Comparison of ENCODE assay signal across 26 cellular contexts in the genomic region with DNA sequence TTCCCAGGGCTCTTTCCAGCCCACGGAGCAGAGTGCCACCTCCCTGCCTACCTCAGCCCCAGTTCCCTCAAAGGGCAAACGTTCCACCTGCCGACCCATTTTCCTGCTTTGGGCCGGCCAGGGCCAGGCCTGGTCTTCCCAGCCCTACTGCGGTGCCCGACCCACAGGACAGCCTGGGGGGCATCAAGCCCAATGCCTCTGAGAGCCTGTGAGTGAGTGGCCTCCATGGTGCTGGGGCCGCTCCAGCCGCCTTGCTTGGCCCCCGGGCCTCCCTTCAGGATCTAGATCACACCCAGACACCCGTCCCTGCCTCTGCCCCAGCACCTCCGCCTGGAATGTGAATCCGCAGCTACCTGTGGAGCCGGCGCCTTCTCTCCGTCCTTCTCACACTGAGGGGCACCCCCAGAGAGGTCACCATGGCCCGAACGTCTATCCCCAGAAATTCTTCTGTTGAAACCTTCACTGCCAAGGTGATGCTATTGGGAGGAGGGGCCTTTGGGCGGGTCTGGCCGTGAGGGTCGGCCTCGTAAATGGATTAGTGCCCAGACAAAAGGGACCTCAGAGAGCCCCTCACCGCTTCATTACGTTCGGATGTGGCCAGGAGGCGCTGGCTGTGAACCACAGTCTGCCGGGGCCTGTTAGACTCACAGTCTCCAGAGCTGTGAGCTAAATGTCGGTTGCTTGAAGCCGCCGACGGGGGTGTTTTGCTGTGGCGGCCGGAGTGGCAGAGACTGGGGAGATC. TPM values are rescaled to one million over a fixed set of nuclear protein-coding genes. Genes with fewer than 3 reads are reported as not detected.
DNase-seq lines count a peak whose midpoint lies in the region; ATAC-seq and TF ChIP-seq lines count a peak whose summit lies in the region.
"Had no signal": no experiment of that assay in that cellular context is flagged by ENCODE, and none has a peak within 500 bp of the region (broad histone marks: within the 10 kb centered on the region; RNA-seq: fewer than 3 reads in every experiment).

No MANE protein-coding gene starts in this region.

- TF ChIP-seq CTCF in chondrocyte (IDR thresholded peaks at IDR 0.05) (no peak), spleen (IDR thresholded peaks at IDR 0.05 in 8 of 11, conservative IDR thresholded peaks at IDR 0.05 in 3 of 11) (no peak), body of pancreas (IDR thresholded peaks at IDR 0.05) (no peak)

- H3K4me1 Mint-ChIP-seq in chondrocyte (ENCODE audit: low read depth): no peaks in the 10 kb centered on the region

- TF ChIP-seq POLR2A in spleen (IDR thresholded peaks at IDR 0.05) (no peak), body of pancreas (IDR thresholded peaks at IDR 0.05) (no peak)

- H3K27me3 Mint-ChIP-seq in chondrocyte (ENCODE audit: low read depth): peaks cover 41% of the 10 kb centered on the region

- ATAC-seq in HG02885 (IDR thresholded peaks at IDR 0.05; ENCODE audit: poor library complexity, unreplicated experiment): no peak
- no peak for ATAC-seq in body of pancreas
- ATAC-seq: naive thymus-derived CD4-positive, alpha-beta T cell had no signal

- H3K36me3 Mint-ChIP-seq in chondrocyte (ENCODE audit: low read depth): peaks cover 1% of the 10 kb centered on the region
- H3K36me3 Mint-ChIP-seq: CD4-positive, CD25-positive, alpha-beta regulatory T cell; mesothelial cell of epicardium; naive thymus-derived CD4-positive, alpha-beta T cell had no signal

- WGBS in spleen, 5 donors: 84 to 88% (median 87%) methylated on average over 23 to 32 of the region's 32 CpGs
- WGBS in body of pancreas, 2 donors: 83 to 86% methylated on average over 20 to 25 of the region's 32 CpGs

- H3K4me3 ChIP-seq in spleen (no peak overlapping the region), body of pancreas (no peak overlapping the region)
- H3K4me3 ChIP-seq: left ventricle myocardium inferior had no signal

- H3K27ac Mint-ChIP-seq in chondrocyte (ENCODE audit: unreplicated experiment): no peak overlapping the region
- H3K27ac Mint-ChIP-seq: CD4-positive, CD25-positive, alpha-beta regulatory T cell; mesothelial cell of epicardium had no signal

- peaks cover 0 to 5% (median 0%) of the 10 kb centered on the region in 6 donors for H3K4me1 ChIP-seq in spleen
- H3K4me1 ChIP-seq in body of pancreas: peaks cover 12% of the 10 kb centered on the region
- H3K4me1 ChIP-seq: left ventricle myocardium inferior had no signal

- peaks cover 0 to 26% (median 0%) of the 10 kb centered on the region in 7 donors for H3K27me3 ChIP-seq in spleen (replicated peaks in 1 of 7)
- H3K27me3 ChIP-seq in body of pancreas: peaks cover 0 to 4% of the 10 kb centered on the region in 2 donors

- H3K4me3 Mint-ChIP-seq in chondrocyte (ENCODE audit: unreplicated experiment): no peak overlapping the region
- H3K4me3 Mint-ChIP-seq: CD4-positive, CD25-positive, alpha-beta regulatory T cell; mesothelial cell of epicardium; naive thymus-derived CD4-positive, alpha-beta T cell had no signal

- H3K36me3 ChIP-seq in spleen (no peaks in the 10 kb centered on the region), body of pancreas (replicated peaks in 1 of 2; ENCODE audit: insufficient read depth in 1 of 2, low read depth in 2 of 2) (no peaks in the 10 kb centered on the region)
- H3K36me3 ChIP-seq: left ventricle myocardium inferior had no signal

- intact Hi-C loops in spleen (cut with DNase I; ENCODE audit: low total_unique reads): no loop called here
- intact Hi-C loops in body of pancreas (cut with DNase I): no loop called here

- H3K9me3 Mint-ChIP-seq in chondrocyte (ENCODE audit: low read depth): no peaks in the 10 kb centered on the region
- H3K9me3 Mint-ChIP-seq: CD4-positive, CD25-positive, alpha-beta regulatory T cell; mesothelial cell of epicardium had no signal

- DNase-seq in DMS 273 (lab: John Stamatoyannopoulos, UW; ENCODE audit: unreplicated experiment) (peak; percentile 26), DMS 273 treated with DMSO at 0.1 percent for 48 hours (lab: John Stamatoyannopoulos, UW) (no peak), ELF-1 (ENCODE audit: low read depth, low spot score) (peak; percentile 52), chondrocyte (ENCODE audit: low spot score) (peak; percentile 72), spleen (peak; percentile 63), activated T-cell treated with anti-CD3 and anti-CD28 coated beads for 4 hours (no peak), body of pancreas (no peak)
- DNase-seq: activated CD4-positive, CD25-positive, alpha-beta regulatory T cell treated with anti-CD3 and anti-CD28 coated beads, Interleukin-2, amount 50 U/mL, for 72 hours; activated effector memory CD4-positive, alpha-beta T cell treated with Interleukin-2 at 50 U/mL for 16 hours; CD4-positive, CD25-positive, alpha-beta regulatory T cell; GDM1; HCEC 1CT; left ventricle myocardium inferior; naive thymus-derived CD4-positive, alpha-beta T cell; NCI-H1417 treated with DMSO at 0.1 percent for 48 hours; NCI-H2081; NCI-H226; NCI-H69; occipital lobe; RPMI8226; stimulated activated CD4-positive, alpha-beta T cell treated with anti-CD3 and anti-CD28 coated beads, Interleukin-2, amount 100 ng/mL, for 48 hours; substantia nigra had no signal

- H3K9me3 ChIP-seq in spleen: no peaks in the 10 kb centered on the region
- no peaks in the 10 kb centered on the region for H3K9me3 ChIP-seq in body of pancreas
- H3K9me3 ChIP-seq: left ventricle myocardium inferior had no signal

- H3K27ac ChIP-seq in spleen (no peak overlapping the region), body of pancreas (no peak overlapping the region)
- H3K27ac ChIP-seq: 22Rv1, epithelial cell of prostate, left ventricle myocardium inferior had no signal

RNA-seq across cellular contexts. Expression of a gene that starts 36.2 kb away (rescaled TPM):
- 1.8 to 6.9 TPM (median 6.0 TPM) in 3 replicates for total RNA-seq in chondrocyte
- under 1 TPM; 0.26 to 0.77 (median 0.47) TPM for total RNA-seq in spleen
- 1 to 10 TPM in 1 of 3 donors, under 1 TPM in 2; 0.17 to 1.5 (median 0.32) TPM for polyA plus RNA-seq in spleen
- total RNA-seq in body of pancreas: 100 to 1,000 TPM in 1 of 2 donors, 10 to 100 TPM in 1; 67.5 to 113 TPM
- polyA plus RNA-seq: naive thymus-derived CD4-positive, alpha-beta T cell had no signal

RNA-seq across cellular contexts. Expression of a gene that starts 44.1 kb away (rescaled TPM):
- total RNA-seq in chondrocyte (54.9 to 60.9 TPM (median 58.4 TPM) in 3 replicates), spleen (10 to 100 TPM; 44.3 to 67.4 (median 59.8) TPM), body of pancreas (10 to 100 TPM; 51.1 to 63.9 TPM)
- polyA plus RNA-seq in spleen: 10 to 100 TPM; 16.1 to 35.8 (median 18.7) TPM

Comparison
In these comparisons a context has a peak if more than half of its experiments do, and no peak if none do; other contexts are left out.
1. DNase-seq: peak in DMS 273 (single experiment), ELF-1 (single experiment), chondrocyte (single experiment) and spleen (single experiment); none in DMS 273 treated with DMSO at 0.1 percent for 48 hours (single experiment), activated T-cell treated with anti-CD3 and anti-CD28 coated beads for 4 hours (single experiment) and body of pancreas (0 of 4).